13 cellular contexts compared by ENCODE assay signal in the genomic region with DNA sequence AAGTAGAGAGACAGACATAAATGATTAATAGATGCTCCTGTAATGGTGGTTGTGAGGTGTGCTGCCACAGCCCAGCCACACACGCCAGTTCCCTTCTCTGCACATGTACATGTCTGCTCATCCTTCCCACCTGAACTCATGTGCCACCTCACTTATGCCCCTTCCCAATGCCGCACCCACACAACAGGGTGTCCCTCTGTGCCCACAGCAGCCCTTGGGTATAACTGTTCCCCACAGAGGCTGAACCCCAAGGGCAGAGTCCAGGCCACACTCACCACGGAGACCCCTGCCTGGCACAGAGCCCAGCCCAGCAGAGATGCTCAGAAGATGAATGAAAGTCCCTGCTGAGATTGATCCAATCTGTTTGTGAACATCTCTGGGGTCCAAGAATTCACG. TPM values are rescaled to one million over a fixed set of nuclear protein-coding genes. Genes with fewer than 3 reads are reported as not detected.
DNase-seq lines count a peak whose midpoint lies in the region; ATAC-seq and TF ChIP-seq lines count a peak whose summit lies in the region.
"Had no signal": no experiment of that assay in that cellular context is flagged by ENCODE, and none has a peak within 500 bp of the region (broad histone marks: within the 10 kb centered on the region; RNA-seq: fewer than 3 reads in every experiment).

No MANE protein-coding gene starts in this region.

- intact Hi-C loops in natural killer cell (cut with micrococcal nuclease), result no loop called here

- no peaks in the 10 kb centered on the region for H3K27me3 Mint-ChIP-seq in activated naive CD8-positive, alpha-beta T cell treated with anti-CD3 and anti-CD28 coated beads, Interleukin-2, amount 50 U/mL, for 24 hours
- no peaks in the 10 kb centered on the region for H3K27me3 Mint-ChIP-seq in natural killer cell (ENCODE audit: low read depth in 2 of 2)
- peaks cover 6% of the 10 kb centered on the region for H3K27me3 Mint-ChIP-seq in GM23338 (ENCODE audit: insufficient read depth, low read depth, poor library complexity)
- H3K27me3 Mint-ChIP-seq: stimulated activated naive B cell treated with anti-CD40 and anti-IgM and Interleukin-4, amounts not matched to agents 10 μg/mL and 1 μg/mL and 100 μg/mL, for 72 hours had no signal

- H3K4me1 Mint-ChIP-seq in activated naive CD8-positive, alpha-beta T cell treated with anti-CD3 and anti-CD28 coated beads, Interleukin-2, amount 50 U/mL, for 24 hours, result peaks cover 87% of the 10 kb centered on the region
- H3K4me1 Mint-ChIP-seq in natural killer cell (peaks cover 97 to 99% of the 10 kb centered on the region in 2 donors), GM23338 (peaks cover 39% of the 10 kb centered on the region)

- peak overlapping the region; percentile 69; the same call in 1 of the 2 replicates for H3K9ac ChIP-seq in DND-41 (ENCODE audit: low read depth, low read length)

- TF ChIP-seq CTCF in DND-41 (IDR thresholded peaks at IDR 0.05; ENCODE audit: borderline replicate concordance, extremely low read depth, low read length, poor library complexity, severe bottlenecking) (no peak), natural killer cell (IDR thresholded peaks at IDR 0.05) (no peak), GM23338 (conservative IDR thresholded peaks at IDR 0.05; ENCODE audit: low read depth in 2 of 2) (no peak)

- peaks cover 76% of the 10 kb centered on the region for H3K36me3 ChIP-seq in DND-41 (ENCODE audit: insufficient read depth, low read length)
- no peaks in the 10 kb centered on the region for H3K36me3 ChIP-seq in GM23338 (ENCODE audit: insufficient read depth)
- H3K36me3 ChIP-seq: vagina had no signal

- no peaks in the 10 kb centered on the region for H3K9me2 ChIP-seq in GM23338 (ENCODE audit: insufficient read depth)

- H3K79me2 ChIP-seq in DND-41 (ENCODE audit: insufficient read depth, low read length) (peaks cover 85% of the 10 kb centered on the region), GM23338 (replicated peaks; ENCODE audit: insufficient read depth) (no peaks in the 10 kb centered on the region)

- no peaks in the 10 kb centered on the region for H3K27me3 ChIP-seq in DND-41 (ENCODE audit: insufficient read depth, low read length, poor library complexity)
- H3K27me3 ChIP-seq in GM23338 (ENCODE audit: insufficient read depth), result no peaks in the 10 kb centered on the region
- H3K27me3 ChIP-seq: MG63, vagina had no signal

- H2AFZ ChIP-seq in DND-41 (ENCODE audit: low read depth, low read length) (no peak overlapping the region), GM23338 (no peak overlapping the region)

- H3K4me2 ChIP-seq in DND-41 (ENCODE audit: insufficient read depth, low read length) (no peak overlapping the region), GM23338 (no peak overlapping the region)

- H3K9me3 Mint-ChIP-seq in activated naive CD8-positive, alpha-beta T cell treated with anti-CD3 and anti-CD28 coated beads, Interleukin-2, amount 50 U/mL, for 24 hours, result no peaks in the 10 kb centered on the region
- H3K9me3 Mint-ChIP-seq in natural killer cell (peaks cover 0 to 3% of the 10 kb centered on the region in 2 donors), GM23338 (no peaks in the 10 kb centered on the region; the same call in 2 of the 3 replicates)
- H3K9me3 Mint-ChIP-seq: stimulated activated naive B cell treated with anti-CD40 and anti-IgM and Interleukin-4, amounts not matched to agents 10 μg/mL and 1 μg/mL and 100 μg/mL, for 72 hours had no signal

- DNase-seq in activated CD4-positive, alpha-beta T cell treated with anti-CD3 and anti-CD28 coated beads for 1 hour, result peak; percentile 5
- no peak for DNase-seq in activated CD4-positive, alpha-beta T cell treated with anti-CD3 and anti-CD28 coated beads for 4 hours
- peak; percentile 37 for DNase-seq in DND-41
- no peak for DNase-seq in activated naive CD8-positive, alpha-beta T cell treated with anti-CD3 and anti-CD28 coated beads, Interleukin-2, amount 50 U/mL, for 24 hours
- peak; percentile 16 for DNase-seq in natural killer cell
- DNase-seq in NCI-H2081 treated with DMSO at 0.1 percent for 48 hours (lab: John Stamatoyannopoulos, UW), result no peak
- no peak for DNase-seq in GM23338 (ENCODE audit: low spot score)
- DNase-seq in UCSD-AML1 (lab: John Stamatoyannopoulos, UW; ENCODE audit: unreplicated experiment), result no peak
- DNase-seq: MG63; SHP77 treated with DMSO at 0.1 percent for 48 hours; stimulated activated naive B cell treated with anti-CD40 and anti-IgM and Interleukin-4, amounts not matched to agents 10 μg/mL and 1 μg/mL and 100 μg/mL, for 72 hours had no signal

- H3K4me3 ChIP-seq in DND-41 (ENCODE audit: low read depth in 1 of 2, low read length in 2 of 2) (no peak overlapping the region), GM23338 (no peak overlapping the region)
- H3K4me3 ChIP-seq: lung, MG63, vagina had no signal

- H3K27ac ChIP-seq in DND-41 (ENCODE audit: low read length) (peak overlapping the region; percentile 99), GM23338 (ENCODE audit: low read depth) (no peak overlapping the region)
- H3K27ac ChIP-seq: vagina had no signal

- no peak for ATAC-seq in DND-41 (ENCODE audit: insufficient read depth, low read depth)
- no peak for ATAC-seq in activated naive CD8-positive, alpha-beta T cell treated with anti-CD3 and anti-CD28 coated beads, Interleukin-2, amount 50 U/mL, for 24 hours
- ATAC-seq in natural killer cell, result no peak
- ATAC-seq in GM23338, result no peak
- ATAC-seq: stimulated activated naive B cell treated with anti-CD40 and anti-IgM and Interleukin-4, amounts not matched to agents 10 μg/mL and 1 μg/mL and 100 μg/mL, for 72 hours had no signal

- H4K20me1 ChIP-seq in DND-41 (ENCODE audit: insufficient read depth, low read length), result peaks cover 5% of the 10 kb centered on the region; the same call in 1 of the 2 replicates
- H4K20me1 ChIP-seq in GM23338 (replicated peaks; ENCODE audit: insufficient read depth), result no peaks in the 10 kb centered on the region

- peaks cover 11% of the 10 kb centered on the region for H3K36me3 Mint-ChIP-seq in activated naive CD8-positive, alpha-beta T cell treated with anti-CD3 and anti-CD28 coated beads, Interleukin-2, amount 50 U/mL, for 24 hours (ENCODE audit: low read depth)
- no peaks in the 10 kb centered on the region for H3K36me3 Mint-ChIP-seq in natural killer cell
- no peaks in the 10 kb centered on the region; the same call in 2 of the 3 replicates for H3K36me3 Mint-ChIP-seq in GM23338 (ENCODE audit: low read depth)

- no peaks in the 10 kb centered on the region for H3K9me3 ChIP-seq in DND-41 (ENCODE audit: insufficient read depth, low read length, severe bottlenecking)
- H3K9me3 ChIP-seq: MG63, vagina had no signal

- H3K4me1 ChIP-seq in DND-41 (ENCODE audit: insufficient read depth, low read length), result peaks cover 100% of the 10 kb centered on the region
- peaks cover 30% of the 10 kb centered on the region for H3K4me1 ChIP-seq in GM23338 (ENCODE audit: insufficient read depth)

- no peak overlapping the region for H3K4me3 Mint-ChIP-seq in activated naive CD8-positive, alpha-beta T cell treated with anti-CD3 and anti-CD28 coated beads, Interleukin-2, amount 50 U/mL, for 24 hours
- H3K4me3 Mint-ChIP-seq in natural killer cell (peak overlapping the region; percentile 63), GM23338 (no peak overlapping the region)

- 0 out of 2 replicates have a peak, but pooled peaks cover 4% of the 10 kb centered on the region for H3F3A ChIP-seq in GM23338 (replicated peaks; ENCODE audit: low read depth)

- H3K27ac Mint-ChIP-seq in activated naive CD8-positive, alpha-beta T cell treated with anti-CD3 and anti-CD28 coated beads, Interleukin-2, amount 50 U/mL, for 24 hours, result peak overlapping the region; percentile 46
- H3K27ac Mint-ChIP-seq in natural killer cell (peak overlapping the region; percentile 97 to 100), GM23338 (no peak overlapping the region)
- H3K27ac Mint-ChIP-seq: stimulated activated naive B cell treated with anti-CD40 and anti-IgM and Interleukin-4, amounts not matched to agents 10 μg/mL and 1 μg/mL and 100 μg/mL, for 72 hours had no signal

TF ChIP-seq in GM23338, 12 proteins besides CTCF, POLR2A, EP300 and RAD21 (continues in another document):
- no peak for TF ChIP-seq CREB1 (CRISPR knock-in tag; IDR thresholded peaks at IDR 0.05; ENCODE audit: low read depth)
- TF ChIP-seq ZNF331 (CRISPR knock-in tag; IDR thresholded peaks at IDR 0.05; ENCODE audit: low read depth), result no peak
- no peak for TF ChIP-seq NANOG (IDR thresholded peaks at IDR 0.05; ENCODE audit: borderline replicate concordance)
- no peak for TF ChIP-seq POLR2AphosphoS5 (IDR thresholded peaks at IDR 0.05; ENCODE audit: low read depth)

RNA-seq across cellular contexts. Expression of a gene that starts 29.7 kb away (rescaled TPM):
- 1,000 to 10,000 TPM; 1,190 to 1,513 (median 1,282) TPM for total RNA-seq in natural killer cell
- 6.4 and 6.9 TPM in 2 replicates for total RNA-seq in GM23338 (2014; rRNA removed; shearing (Covaris generic))
- polyA plus RNA-seq in GM23338 (2016; fragmentation: Nextera tagmentation; extraction: Ambion mirVana), result 8.6 and 9.1 TPM in 2 replicates

Comparison
In these comparisons a context has a peak if more than half of its experiments do, and no peak if none do; other contexts are left out.
1. DNase-seq: peak in activated CD4-positive, alpha-beta T cell treated with anti-CD3 and anti-CD28 coated beads for 1 hour (single experiment), DND-41 (single experiment) and natural killer cell (single experiment); none in activated CD4-positive, alpha-beta T cell treated with anti-CD3 and anti-CD28 coated beads for 4 hours (0 of 2), activated naive CD8-positive, alpha-beta T cell treated with anti-CD3 and anti-CD28 coated beads, Interleukin-2, amount 50 U/mL, for 24 hours (single experiment), NCI-H2081 treated with DMSO at 0.1 percent for 48 hours (single experiment), GM23338 (single experiment) and UCSD-AML1 (single experiment).
2. RNA of a gene that starts 29.7 kb away (total RNA-seq): 1,190 to 1,513 TPM in natural killer cell; 6.4 to 6.9 TPM in GM23338; every median in the first group is over 100 times any median in the second.